Comparison of ENCODE assay signal across 15 cellular contexts in the genomic region with DNA sequence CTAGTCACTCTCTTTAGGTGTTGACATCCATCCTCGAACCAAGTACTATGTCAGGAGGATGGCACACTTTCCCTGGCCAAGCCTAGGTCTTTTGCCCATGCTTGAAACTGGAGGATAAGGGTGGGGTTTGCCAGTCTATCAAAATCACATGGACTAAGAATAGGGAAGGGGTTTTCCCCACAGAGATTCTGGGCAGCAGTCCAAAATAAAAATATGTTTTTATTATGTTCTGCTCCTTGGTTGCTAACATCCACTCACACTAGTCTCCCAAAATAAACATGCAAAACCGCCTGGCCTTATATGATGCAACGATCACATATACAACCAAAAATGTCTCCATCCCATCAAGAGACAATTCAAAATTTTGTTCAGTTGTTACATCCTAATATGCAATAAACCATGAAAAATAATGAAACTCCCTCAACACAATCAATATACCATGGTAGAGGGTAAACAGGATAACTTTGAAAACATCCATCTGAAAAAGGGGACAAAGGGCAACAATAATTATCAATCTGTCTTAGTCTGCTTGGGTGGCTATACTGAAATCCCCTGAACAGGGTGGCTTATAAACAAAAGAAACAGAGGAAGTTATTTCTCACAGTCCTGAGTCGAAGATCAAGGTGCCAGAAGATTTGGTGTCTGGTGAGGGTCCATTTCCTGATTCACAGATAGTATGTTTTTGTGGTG.
DNase-seq lines count a peak whose midpoint lies in the region; TF ChIP-seq lines count a peak whose summit lies in the region.
"Had no signal": no experiment of that assay in that cellular context is flagged by ENCODE, and none has a peak within 500 bp of the region (broad histone marks: within the 10 kb centered on the region; RNA-seq: fewer than 3 reads in every experiment).

No MANE protein-coding gene starts in this region.

- H3K27me3 ChIP-seq in fibroblast of lung (ENCODE audit: control insufficient read depth, insufficient read depth, low read length): no peaks in the 10 kb centered on the region

- no peaks in the 10 kb centered on the region for H3K36me3 ChIP-seq in fibroblast of lung (ENCODE audit: control insufficient read depth, insufficient read depth, low read length)

- no peaks in the 10 kb centered on the region for H3K27me3 Mint-ChIP-seq in osteocyte (ENCODE audit: unreplicated experiment)
- H3K27me3 Mint-ChIP-seq: brain had no signal

- no peak for TF ChIP-seq CTCF in fibroblast of lung (conservative IDR thresholded peaks at IDR 0.05 in 1 of 2, IDR thresholded peaks at IDR 0.05 in 1 of 2; ENCODE audit: low read depth in 1 of 2, low read length in 2 of 2)
- no peak for TF ChIP-seq CTCF in osteocyte (IDR thresholded peaks at IDR 0.05)

- no peaks in the 10 kb centered on the region for H3K36me3 Mint-ChIP-seq in osteocyte (ENCODE audit: unreplicated experiment)
- H3K36me3 Mint-ChIP-seq: brain had no signal

- H2AFZ ChIP-seq in fibroblast of lung (ENCODE audit: low read length): no peak overlapping the region

- no peak overlapping the region for H3K9ac ChIP-seq in fibroblast of lung (ENCODE audit: insufficient read depth, low read length)

- no peaks in the 10 kb centered on the region for H3K79me2 ChIP-seq in fibroblast of lung (ENCODE audit: control insufficient read depth, insufficient read depth, low read length)

- peaks cover 4% of the 10 kb centered on the region for H3K4me1 ChIP-seq in fibroblast of lung (ENCODE audit: control insufficient read depth, extremely low read depth, insufficient read depth, low read length)

- peak overlapping the region; percentile 60 for H3K27ac ChIP-seq in fibroblast of lung (ENCODE audit: insufficient read depth, low read length)
- H3K27ac ChIP-seq: 22Rv1 had no signal

- no peaks in the 10 kb centered on the region for H4K20me1 ChIP-seq in fibroblast of lung (ENCODE audit: control insufficient read depth, extremely low read depth, insufficient read depth, low read length)

- H3K4me3 ChIP-seq in fibroblast of lung (replicated peaks in 1 of 4; ENCODE audit: control extremely low read depth in 1 of 4, insufficient read depth in 1 of 4, low read depth in 3 of 4, low read length in 4 of 4): no peak overlapping the region

- no peaks in the 10 kb centered on the region for H3K9me3 ChIP-seq in fibroblast of lung (ENCODE audit: control insufficient read depth, insufficient read depth, low read depth, low read length)

- no peaks in the 10 kb centered on the region for H3K9me3 Mint-ChIP-seq in osteocyte (ENCODE audit: unreplicated experiment)
- H3K9me3 Mint-ChIP-seq: brain, nephron progenitor cell had no signal

- H3K4me1 Mint-ChIP-seq in osteocyte (ENCODE audit: unreplicated experiment): peaks cover 12% of the 10 kb centered on the region

- H3K4me3 Mint-ChIP-seq in osteocyte (ENCODE audit: unreplicated experiment): no peak overlapping the region
- H3K4me3 Mint-ChIP-seq: brain, nephron progenitor cell, T-helper 17 cell had no signal

- peak overlapping the region; percentile 21 for H3K4me2 ChIP-seq in fibroblast of lung (ENCODE audit: extremely low read depth, insufficient read depth, low read length)

- peak overlapping the region; percentile 79 for H3K27ac Mint-ChIP-seq in osteocyte (ENCODE audit: unreplicated experiment)
- H3K27ac Mint-ChIP-seq: nephron progenitor cell, T-helper 17 cell had no signal

- peak; percentile 42 for DNase-seq in DMS53 (lab: John Stamatoyannopoulos, UW)
- no peak for DNase-seq in DMS53 treated with DMSO at 0.1 percent for 48 hours (lab: John Stamatoyannopoulos, UW; ENCODE audit: unreplicated experiment)
- peak; percentile 92 for DNase-seq in NCI-H748 (lab: John Stamatoyannopoulos, UW; ENCODE audit: unreplicated experiment)
- peak; percentile 51 to 97 for DNase-seq in fibroblast of lung (ENCODE audit: low read depth in 2 of 2)
- DNase-seq in osteocyte (ENCODE audit: extremely low spot score, unreplicated experiment): no peak
- no peak for DNase-seq in superior temporal gyrus (ENCODE audit: extremely low spot score)
- DNase-seq in NCI-H1930 (lab: John Stamatoyannopoulos, UW): no peak
- DNase-seq in T-helper 1 cell: no peak
- DNase-seq: activated CD8-positive, alpha-beta memory T cell treated with anti-CD3 and anti-CD28 coated beads, Interleukin-2, amount 50 U/mL, for 48 hours; hippocampal formation; NCI-H2171 treated with DMSO at 0.1 percent for 48 hours; nephron progenitor cell; T-helper 17 cell had no signal

Comparison
In these comparisons a context has a peak if more than half of its experiments do, and no peak if none do; other contexts are left out.
1. DNase-seq: peak in DMS53 (single experiment), NCI-H748 (single experiment) and fibroblast of lung (2 of 2); none in DMS53 treated with DMSO at 0.1 percent for 48 hours (single experiment), osteocyte (single experiment), superior temporal gyrus (single experiment), NCI-H1930 (0 of 2) and T-helper 1 cell (0 of 5).